8 cellular contexts compared by ENCODE assay signal in genomic region chr5:157918811-157919742, GRCh38.
DNase-seq lines count a peak whose midpoint lies in the region; ATAC-seq, FAIRE-seq and TF ChIP-seq lines count a peak whose summit lies in the region.

No MANE protein-coding gene starts in this region.

- peak in 1 of 2 experiments; percentile 23; a peak in 2 of 6 replicates for ATAC-seq in A549
- ATAC-seq in GM21390 (IDR thresholded peaks at IDR 0.05; ENCODE audit: unreplicated experiment): peak; percentile 43
- ATAC-seq in HG02588 (IDR thresholded peaks at IDR 0.05; ENCODE audit: unreplicated experiment): no peak

- 75% methylated on average over 19 of the region's 19 CpGs for WGBS in A549 (ENCODE audit: missing lambda C conversion rate)

- no peak for TF ChIP-seq RAD21 in A549 (conservative IDR thresholded peaks at IDR 0.05 in 1 of 2, IDR thresholded peaks at IDR 0.05 in 1 of 2)

- CTCF ChIA-PET in A549 (lab: Yijun Ruan, JAX): interaction anchor here (0.6 to 3.0 kb wide), 19 partner anchors 8 to 420 kb away, joined by 3 to 19 read pairs (median 4); no protein-coding TSS in a partner anchor
- CTCF ChIA-PET in activated CD4-positive, alpha-beta T cell treated with anti-CD3 and anti-CD28 coated beads, Interleukin-2, amount 10 ng/mL, durations not matched to agents 7 days and 5 days (lab: Charles Lee): interaction anchor here (1.2 to 1.7 kb wide), 2 partner anchors 13 to 58 kb away, joined by 4 to 7 read pairs; no protein-coding TSS in a partner anchor

- FAIRE-seq in A549 (lab: Jason Lieb, UNC): no peak

- H3K4me1 Mint-ChIP-seq in activated CD4-positive, alpha-beta T cell treated with anti-CD3 and anti-CD28 coated beads, Interleukin-2, amount 10 ng/mL, durations not matched to agents 7 days and 5 days: peaks cover 29% of the 10 kb centered on the region

- H3K9me3 Mint-ChIP-seq in activated CD4-positive, alpha-beta T cell treated with anti-CD3 and anti-CD28 coated beads, Interleukin-2, amount 10 ng/mL, durations not matched to agents 7 days and 5 days: no peaks in the 10 kb centered on the region

- H3K4me2 ChIP-seq in A549: 0 out of 3 replicates have a peak overlapping the region, but pooled peaks have one; percentile 1

- no peak for TF ChIP-seq CTCF in A549 (IDR thresholded peaks at IDR 0.05)

- H3K4me1 ChIP-seq in A549: peaks cover 8% of the 10 kb centered on the region; the same call in 1 of the 3 replicates

- peak overlapping the region; percentile 92 for H3K27ac Mint-ChIP-seq in activated CD4-positive, alpha-beta T cell treated with anti-CD3 and anti-CD28 coated beads, Interleukin-2, amount 10 ng/mL, durations not matched to agents 7 days and 5 days

- POLR2A ChIA-PET in A549 (lab: Yijun Ruan, JAX): no interaction called here
- POLR2A ChIA-PET in activated CD4-positive, alpha-beta T cell treated with anti-CD3 and anti-CD28 coated beads, Interleukin-2, amount 10 ng/mL, durations not matched to agents 7 days and 5 days (lab: Charles Lee): interaction anchor here (0.7 kb wide), 1 partner anchor 58 kb away, joined by 4 read pairs; no protein-coding TSS in a partner anchor

- no peak for TF ChIP-seq POLR2A in A549 (IDR thresholded peaks at IDR 0.05; ENCODE audit: low read length)

- H3K27ac ChIP-seq in A549: peak overlapping the region in 1 of 2 experiments; percentile 15; a peak in 1 of 6 replicates

- H3K4me3 Mint-ChIP-seq in activated CD4-positive, alpha-beta T cell treated with anti-CD3 and anti-CD28 coated beads, Interleukin-2, amount 10 ng/mL, durations not matched to agents 7 days and 5 days: peak overlapping the region; percentile 50

- no peaks in the 10 kb centered on the region for H3K27me3 Mint-ChIP-seq in activated CD4-positive, alpha-beta T cell treated with anti-CD3 and anti-CD28 coated beads, Interleukin-2, amount 10 ng/mL, durations not matched to agents 7 days and 5 days

- DNase-seq in A549 (ENCODE audit: low read depth in 1 of 2, low spot score in 1 of 2) (peak in 1 of 2 experiments; percentile 13), islet precursor cell (peak; percentile 87), RKO (ENCODE audit: low spot score) (no peak), GDM1 (lab: John Stamatoyannopoulos, UW) (no peak)
- peak; percentile 25 for DNase-seq in activated CD4-positive, alpha-beta T cell treated with anti-CD3 and anti-CD28 coated beads, Interleukin-2, amount 10 ng/mL, durations not matched to agents 7 days and 5 days
- DNase-seq in effector CD4-positive, alpha-beta T cell: no peak

- H3K9me3 ChIP-seq in A549: no peaks in the 10 kb centered on the region

- no peak for TF ChIP-seq EP300 in A549 (IDR thresholded peaks at IDR 0.05)

- no peaks in the 10 kb centered on the region for H3K36me3 Mint-ChIP-seq in activated CD4-positive, alpha-beta T cell treated with anti-CD3 and anti-CD28 coated beads, Interleukin-2, amount 10 ng/mL, durations not matched to agents 7 days and 5 days (ENCODE audit: low read depth)

- no peak overlapping the region for H3K4me3 ChIP-seq in A549

TF ChIP-seq in A549, 52 proteins besides CTCF, POLR2A, EP300 and RAD21:
- TF ChIP-seq RNF2 (IDR thresholded peaks at IDR 0.05; ENCODE audit: borderline replicate concordance, low read depth) (no peak), FOSB (CRISPR knock-in tag; IDR thresholded peaks at IDR 0.05) (no peak), HMGXB4 (CRISPR knock-in tag; IDR thresholded peaks at IDR 0.05; ENCODE audit: borderline replicate concordance) (no peak), PBX3 (IDR thresholded peaks at IDR 0.05) (no peak), KDM5A (IDR thresholded peaks at IDR 0.05) (no peak), TP53 (CRISPR knock-in tag; IDR thresholded peaks at IDR 0.05) (no peak), PHF8 (IDR thresholded peaks at IDR 0.05; ENCODE audit: borderline replicate concordance, low read depth) (no peak), HOXB5 (CRISPR knock-in tag; IDR thresholded peaks at IDR 0.05) (no peak)
TF ChIP-seq in A549: peak in this region for 0.

Comparison
In these comparisons a context has a peak if more than half of its experiments do, and no peak if none do; other contexts are left out.
1. DNase-seq: peak in activated CD4-positive, alpha-beta T cell treated with anti-CD3 and anti-CD28 coated beads, Interleukin-2, amount 10 ng/mL, durations not matched to agents 7 days and 5 days (single experiment) and islet precursor cell (single experiment); none in effector CD4-positive, alpha-beta T cell (single experiment), RKO (single experiment) and GDM1 (single experiment).